2 cellular contexts compared by ENCODE assay signal in the genomic region with DNA sequence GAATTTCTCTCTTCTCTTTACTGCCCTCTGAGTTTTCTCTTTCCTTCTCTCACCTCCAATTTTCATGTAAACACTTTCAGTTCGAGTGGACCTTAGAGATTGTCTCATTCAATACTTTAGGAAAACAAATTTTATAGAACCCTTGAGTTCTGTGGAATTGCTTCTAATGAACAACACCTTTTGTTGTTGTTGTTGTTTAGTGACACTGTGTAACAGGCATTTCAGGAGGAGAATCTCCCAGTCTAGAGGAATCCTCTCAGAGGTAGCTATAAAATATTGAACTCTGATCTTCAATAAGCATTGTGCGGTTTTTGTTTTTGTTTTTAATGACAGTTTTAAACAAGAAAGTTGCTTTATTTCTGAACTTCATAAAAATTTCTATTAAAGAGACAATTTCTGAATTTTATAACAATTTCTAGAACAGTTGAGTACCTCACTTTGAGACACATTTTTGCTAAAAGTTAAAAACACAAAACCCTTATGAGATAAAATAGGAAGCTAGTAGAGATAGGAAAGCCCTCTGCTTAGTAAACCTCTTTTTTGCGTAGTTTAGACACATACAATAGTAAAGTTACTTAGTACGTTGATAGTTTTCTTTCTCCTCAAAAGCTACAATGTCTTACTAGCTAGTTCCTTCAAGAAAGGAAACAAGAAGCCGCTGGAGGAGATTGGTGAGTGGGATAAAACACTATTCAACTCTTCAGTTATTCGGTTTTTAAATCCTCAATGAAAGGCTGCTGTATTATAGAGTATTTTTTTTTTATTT.
A peak's percentile ranks its signal among the peaks of the same experiment; 100 is the strongest.
TF ChIP-seq lines count a peak whose summit lies in the region.

No MANE protein-coding gene starts in this region.

TF ChIP-seq in K562, 482 proteins besides CTCF, POLR2A, EP300 and RAD21:
- TF ChIP-seq, protein P1, sequence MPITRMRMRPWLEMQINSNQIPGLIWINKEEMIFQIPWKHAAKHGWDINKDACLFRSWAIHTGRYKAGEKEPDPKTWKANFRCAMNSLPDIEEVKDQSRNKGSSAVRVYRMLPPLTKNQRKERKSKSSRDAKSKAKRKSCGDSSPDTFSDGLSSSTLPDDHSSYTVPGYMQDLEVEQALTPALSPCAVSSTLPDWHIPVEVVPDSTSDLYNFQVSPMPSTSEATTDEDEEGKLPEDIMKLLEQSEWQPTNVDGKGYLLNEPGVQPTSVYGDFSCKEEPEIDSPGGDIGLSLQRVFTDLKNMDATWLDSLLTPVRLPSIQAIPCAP (CRISPR knock-in tag; IDR thresholded peaks at IDR 0.05; ENCODE audit: borderline replicate concordance) = no peak
- peak; percentile 44; the same call in 1 of the 2 replicates for TF ChIP-seq FOXJ2 (tag; IDR thresholded peaks at IDR 0.05)
- TF ChIP-seq ZNF766 (CRISPR knock-in tag; conservative IDR thresholded peaks at IDR 0.05) = peak; percentile 61; the same call in 1 of the 2 replicates

TF ChIP-seq in WTC11, 78 proteins besides CTCF, POLR2A, EP300 and RAD21:
- TF ChIP-seq ZBTB21 (CRISPR knock-in tag; IDR thresholded peaks at IDR 0.05; ENCODE audit: borderline replicate concordance) = no peak
- no peak for TF ChIP-seq ZNF219 (CRISPR knock-in tag; IDR thresholded peaks at IDR 0.05; ENCODE audit: borderline replicate concordance)
- TF ChIP-seq, protein P2, sequence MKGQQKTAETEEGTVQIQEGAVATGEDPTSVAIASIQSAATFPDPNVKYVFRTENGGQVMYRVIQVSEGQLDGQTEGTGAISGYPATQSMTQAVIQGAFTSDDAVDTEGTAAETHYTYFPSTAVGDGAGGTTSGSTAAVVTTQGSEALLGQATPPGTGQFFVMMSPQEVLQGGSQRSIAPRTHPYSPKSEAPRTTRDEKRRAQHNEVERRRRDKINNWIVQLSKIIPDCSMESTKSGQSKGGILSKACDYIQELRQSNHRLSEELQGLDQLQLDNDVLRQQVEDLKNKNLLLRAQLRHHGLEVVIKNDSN (CRISPR knock-in tag; IDR thresholded peaks at IDR 0.05) = no peak
- TF ChIP-seq CREB1 (CRISPR knock-in tag; IDR thresholded peaks at IDR 0.05) = no peak
- TF ChIP-seq, protein P3, sequence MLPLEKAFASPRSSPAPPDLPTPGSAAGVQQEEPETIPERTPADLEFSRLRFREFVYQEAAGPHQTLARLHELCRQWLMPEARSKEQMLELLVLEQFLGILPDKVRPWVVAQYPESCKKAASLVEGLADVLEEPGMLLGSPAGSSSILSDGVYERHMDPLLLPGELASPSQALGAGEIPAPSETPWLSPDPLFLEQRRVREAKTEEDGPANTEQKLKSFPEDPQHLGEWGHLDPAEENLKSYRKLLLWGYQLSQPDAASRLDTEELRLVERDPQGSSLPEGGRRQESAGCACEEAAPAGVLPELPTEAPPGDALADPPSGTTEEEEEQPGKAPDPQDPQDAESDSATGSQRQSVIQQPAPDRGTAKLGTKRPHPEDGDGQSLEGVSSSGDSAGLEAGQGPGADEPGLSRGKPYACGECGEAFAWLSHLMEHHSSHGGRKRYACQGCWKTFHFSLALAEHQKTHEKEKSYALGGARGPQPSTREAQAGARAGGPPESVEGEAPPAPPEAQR (CRISPR knock-in tag; IDR thresholded peaks at IDR 0.05) = no peak
- no peak for TF ChIP-seq ETV6 (CRISPR knock-in tag; IDR thresholded peaks at IDR 0.05)
- TF ChIP-seq, protein P4, sequence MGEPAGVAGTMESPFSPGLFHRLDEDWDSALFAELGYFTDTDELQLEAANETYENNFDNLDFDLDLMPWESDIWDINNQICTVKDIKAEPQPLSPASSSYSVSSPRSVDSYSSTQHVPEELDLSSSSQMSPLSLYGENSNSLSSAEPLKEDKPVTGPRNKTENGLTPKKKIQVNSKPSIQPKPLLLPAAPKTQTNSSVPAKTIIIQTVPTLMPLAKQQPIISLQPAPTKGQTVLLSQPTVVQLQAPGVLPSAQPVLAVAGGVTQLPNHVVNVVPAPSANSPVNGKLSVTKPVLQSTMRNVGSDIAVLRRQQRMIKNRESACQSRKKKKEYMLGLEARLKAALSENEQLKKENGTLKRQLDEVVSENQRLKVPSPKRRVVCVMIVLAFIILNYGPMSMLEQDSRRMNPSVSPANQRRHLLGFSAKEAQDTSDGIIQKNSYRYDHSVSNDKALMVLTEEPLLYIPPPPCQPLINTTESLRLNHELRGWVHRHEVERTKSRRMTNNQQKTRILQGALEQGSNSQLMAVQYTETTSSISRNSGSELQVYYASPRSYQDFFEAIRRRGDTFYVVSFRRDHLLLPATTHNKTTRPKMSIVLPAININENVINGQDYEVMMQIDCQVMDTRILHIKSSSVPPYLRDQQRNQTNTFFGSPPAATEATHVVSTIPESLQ (CRISPR knock-in tag; IDR thresholded peaks at IDR 0.05) = no peak
- TF ChIP-seq CREM (CRISPR knock-in tag; IDR thresholded peaks at IDR 0.05) = no peak
- no peak for TF ChIP-seq TP53 (CRISPR knock-in tag; IDR thresholded peaks at IDR 0.05)
- TF ChIP-seq, protein P5, sequence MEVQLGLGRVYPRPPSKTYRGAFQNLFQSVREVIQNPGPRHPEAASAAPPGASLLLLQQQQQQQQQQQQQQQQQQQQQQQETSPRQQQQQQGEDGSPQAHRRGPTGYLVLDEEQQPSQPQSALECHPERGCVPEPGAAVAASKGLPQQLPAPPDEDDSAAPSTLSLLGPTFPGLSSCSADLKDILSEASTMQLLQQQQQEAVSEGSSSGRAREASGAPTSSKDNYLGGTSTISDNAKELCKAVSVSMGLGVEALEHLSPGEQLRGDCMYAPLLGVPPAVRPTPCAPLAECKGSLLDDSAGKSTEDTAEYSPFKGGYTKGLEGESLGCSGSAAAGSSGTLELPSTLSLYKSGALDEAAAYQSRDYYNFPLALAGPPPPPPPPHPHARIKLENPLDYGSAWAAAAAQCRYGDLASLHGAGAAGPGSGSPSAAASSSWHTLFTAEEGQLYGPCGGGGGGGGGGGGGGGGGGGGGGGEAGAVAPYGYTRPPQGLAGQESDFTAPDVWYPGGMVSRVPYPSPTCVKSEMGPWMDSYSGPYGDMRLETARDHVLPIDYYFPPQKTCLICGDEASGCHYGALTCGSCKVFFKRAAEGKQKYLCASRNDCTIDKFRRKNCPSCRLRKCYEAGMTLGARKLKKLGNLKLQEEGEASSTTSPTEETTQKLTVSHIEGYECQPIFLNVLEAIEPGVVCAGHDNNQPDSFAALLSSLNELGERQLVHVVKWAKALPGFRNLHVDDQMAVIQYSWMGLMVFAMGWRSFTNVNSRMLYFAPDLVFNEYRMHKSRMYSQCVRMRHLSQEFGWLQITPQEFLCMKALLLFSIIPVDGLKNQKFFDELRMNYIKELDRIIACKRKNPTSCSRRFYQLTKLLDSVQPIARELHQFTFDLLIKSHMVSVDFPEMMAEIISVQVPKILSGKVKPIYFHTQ (CRISPR knock-in tag; IDR thresholded peaks at IDR 0.05) = no peak
- TF ChIP-seq, protein P6, sequence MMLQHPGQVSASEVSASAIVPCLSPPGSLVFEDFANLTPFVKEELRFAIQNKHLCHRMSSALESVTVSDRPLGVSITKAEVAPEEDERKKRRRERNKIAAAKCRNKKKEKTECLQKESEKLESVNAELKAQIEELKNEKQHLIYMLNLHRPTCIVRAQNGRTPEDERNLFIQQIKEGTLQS (CRISPR knock-in tag; conservative IDR thresholded peaks at IDR 0.05) = no peak
- TF ChIP-seq, protein P7, sequence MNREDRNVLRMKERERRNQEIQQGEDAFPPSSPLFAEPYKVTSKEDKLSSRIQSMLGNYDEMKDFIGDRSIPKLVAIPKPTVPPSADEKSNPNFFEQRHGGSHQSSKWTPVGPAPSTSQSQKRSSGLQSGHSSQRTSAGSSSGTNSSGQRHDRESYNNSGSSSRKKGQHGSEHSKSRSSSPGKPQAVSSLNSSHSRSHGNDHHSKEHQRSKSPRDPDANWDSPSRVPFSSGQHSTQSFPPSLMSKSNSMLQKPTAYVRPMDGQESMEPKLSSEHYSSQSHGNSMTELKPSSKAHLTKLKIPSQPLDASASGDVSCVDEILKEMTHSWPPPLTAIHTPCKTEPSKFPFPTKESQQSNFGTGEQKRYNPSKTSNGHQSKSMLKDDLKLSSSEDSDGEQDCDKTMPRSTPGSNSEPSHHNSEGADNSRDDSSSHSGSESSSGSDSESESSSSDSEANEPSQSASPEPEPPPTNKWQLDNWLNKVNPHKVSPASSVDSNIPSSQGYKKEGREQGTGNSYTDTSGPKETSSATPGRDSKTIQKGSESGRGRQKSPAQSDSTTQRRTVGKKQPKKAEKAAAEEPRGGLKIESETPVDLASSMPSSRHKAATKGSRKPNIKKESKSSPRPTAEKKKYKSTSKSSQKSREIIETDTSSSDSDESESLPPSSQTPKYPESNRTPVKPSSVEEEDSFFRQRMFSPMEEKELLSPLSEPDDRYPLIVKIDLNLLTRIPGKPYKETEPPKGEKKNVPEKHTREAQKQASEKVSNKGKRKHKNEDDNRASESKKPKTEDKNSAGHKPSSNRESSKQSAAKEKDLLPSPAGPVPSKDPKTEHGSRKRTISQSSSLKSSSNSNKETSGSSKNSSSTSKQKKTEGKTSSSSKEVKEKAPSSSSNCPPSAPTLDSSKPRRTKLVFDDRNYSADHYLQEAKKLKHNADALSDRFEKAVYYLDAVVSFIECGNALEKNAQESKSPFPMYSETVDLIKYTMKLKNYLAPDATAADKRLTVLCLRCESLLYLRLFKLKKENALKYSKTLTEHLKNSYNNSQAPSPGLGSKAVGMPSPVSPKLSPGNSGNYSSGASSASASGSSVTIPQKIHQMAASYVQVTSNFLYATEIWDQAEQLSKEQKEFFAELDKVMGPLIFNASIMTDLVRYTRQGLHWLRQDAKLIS (CRISPR knock-in tag; IDR thresholded peaks at IDR 0.05; ENCODE audit: borderline replicate concordance) = no peak
- no peak for TF ChIP-seq ZNF423 (CRISPR knock-in tag; IDR thresholded peaks at IDR 0.05)
- no peak for TF ChIP-seq KAT7 (CRISPR knock-in tag; IDR thresholded peaks at IDR 0.05; ENCODE audit: borderline replicate concordance)
- no peak for TF ChIP-seq NR2C2 (CRISPR knock-in tag; IDR thresholded peaks at IDR 0.05)
- no peak for TF ChIP-seq JAZF1 (CRISPR knock-in tag; IDR thresholded peaks at IDR 0.05)
- no peak for TF ChIP-seq ATF1 (CRISPR knock-in tag; IDR thresholded peaks at IDR 0.05)
- TF ChIP-seq FOXP1 (CRISPR knock-in tag; IDR thresholded peaks at IDR 0.05; ENCODE audit: borderline replicate concordance) = no peak
- TF ChIP-seq, protein P8, sequence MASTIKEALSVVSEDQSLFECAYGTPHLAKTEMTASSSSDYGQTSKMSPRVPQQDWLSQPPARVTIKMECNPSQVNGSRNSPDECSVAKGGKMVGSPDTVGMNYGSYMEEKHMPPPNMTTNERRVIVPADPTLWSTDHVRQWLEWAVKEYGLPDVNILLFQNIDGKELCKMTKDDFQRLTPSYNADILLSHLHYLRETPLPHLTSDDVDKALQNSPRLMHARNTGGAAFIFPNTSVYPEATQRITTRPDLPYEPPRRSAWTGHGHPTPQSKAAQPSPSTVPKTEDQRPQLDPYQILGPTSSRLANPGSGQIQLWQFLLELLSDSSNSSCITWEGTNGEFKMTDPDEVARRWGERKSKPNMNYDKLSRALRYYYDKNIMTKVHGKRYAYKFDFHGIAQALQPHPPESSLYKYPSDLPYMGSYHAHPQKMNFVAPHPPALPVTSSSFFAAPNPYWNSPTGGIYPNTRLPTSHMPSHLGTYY (CRISPR knock-in tag; IDR thresholded peaks at IDR 0.05) = no peak
- TF ChIP-seq NFE2L1 (CRISPR knock-in tag; IDR thresholded peaks at IDR 0.05) = no peak
